In genomic region chr4:112775801-112776200, GRCh38 we compare ENCODE assay signal across 17 cellular contexts.
"Had no signal": no experiment of that assay in that cellular context is flagged by ENCODE, and none has a peak within 500 bp of the region (broad histone marks: within the 10 kb centered on the region; RNA-seq: fewer than 3 reads in every experiment).

No MANE protein-coding gene starts in this region.

- H3K27ac Mint-ChIP-seq: activated naive CD4-positive, alpha-beta T cell treated with anti-CD3 and anti-CD28 coated beads for 36 hours; activated naive CD8-positive, alpha-beta T cell treated with anti-CD3 and anti-CD28 coated beads, Interleukin-2, amount 50 U/mL, for 24 hours; activated T-helper 2 cell treated with anti-CD3 and anti-CD28 coated beads, Interferon-gamma antibody, Interleukin-2, Interleukin-4, amounts not matched to agents 10 μg/mL and 5 μg/mL and 100 μg/mL, durations not matched to agents 14 hours and 24 hours and 36 hours; immature natural killer cell; mesothelial cell of epicardium; neural progenitor cell; stimulated activated naive CD8-positive, alpha-beta T cell treated with anti-CD3 and anti-CD28 coated beads, Interleukin-15, Interleukin-2, amounts not matched to agents 100 ng/mL and 50 ng/mL, for 24 hours had no signal

- H3K4me2 ChIP-seq: neural progenitor cell had no signal

- ATAC-seq: activated CD4-positive, CD25-positive, alpha-beta regulatory T cell treated with anti-CD3 and anti-CD28 coated beads, Interleukin-2, amount 50 U/mL, for 24 hours; activated naive CD8-positive, alpha-beta T cell treated with anti-CD3 and anti-CD28 coated beads, Interleukin-2, amount 50 U/mL, for 24 hours; pancreas had no signal

- H3K4me1 Mint-ChIP-seq: activated naive CD8-positive, alpha-beta T cell treated with anti-CD3 and anti-CD28 coated beads, Interleukin-2, amount 50 U/mL, for 24 hours; immature natural killer cell; mesothelial cell of epicardium; neural progenitor cell had no signal

- H3K27ac ChIP-seq: neural progenitor cell, pancreas, sigmoid colon, spleen, suprapubic skin had no signal

- H3K27me3 ChIP-seq: neural progenitor cell, pancreas, sigmoid colon, spleen, suprapubic skin had no signal

- H3K27me3 Mint-ChIP-seq: activated naive CD8-positive, alpha-beta T cell treated with anti-CD3 and anti-CD28 coated beads, Interleukin-2, amount 50 U/mL, for 24 hours; stimulated activated naive CD8-positive, alpha-beta T cell treated with anti-CD3 and anti-CD28 coated beads, Interleukin-15, Interleukin-2, amounts not matched to agents 100 ng/mL and 50 ng/mL, for 24 hours had no signal

- H3K9me3 ChIP-seq: pancreas, sigmoid colon, spleen, suprapubic skin had no signal

- DNase-seq: activated CD4-positive, alpha-beta T cell treated with anti-CD3 and anti-CD28 coated beads, Interleukin-2, amount 50 U/mL, for 4 hours; activated naive CD4-positive, alpha-beta T cell treated with anti-CD3 and anti-CD28 coated beads for 36 hours; activated naive CD8-positive, alpha-beta T cell treated with anti-CD3 and anti-CD28 coated beads, Interleukin-2, amount 50 U/mL, for 24 hours; aorta; dermis blood vessel endothelial cell; foreskin melanocyte; immature natural killer cell; pancreas; sigmoid colon; spleen; trophoblast cell had no signal

- H3K36me3 Mint-ChIP-seq: immature natural killer cell, mesothelial cell of epicardium, neural progenitor cell had no signal

- H3K4me1 ChIP-seq: neural progenitor cell, pancreas, sigmoid colon, spleen, suprapubic skin had no signal

- H2AFZ ChIP-seq: neural progenitor cell had no signal

- H3K4me3 Mint-ChIP-seq: activated naive CD4-positive, alpha-beta T cell treated with anti-CD3 and anti-CD28 coated beads for 36 hours; activated naive CD8-positive, alpha-beta T cell treated with anti-CD3 and anti-CD28 coated beads, Interleukin-2, amount 50 U/mL, for 24 hours; immature natural killer cell; mesothelial cell of epicardium; neural progenitor cell; stimulated activated naive CD8-positive, alpha-beta T cell treated with anti-CD3 and anti-CD28 coated beads, Interleukin-15, Interleukin-2, amounts not matched to agents 100 ng/mL and 50 ng/mL, for 24 hours had no signal

- H3K9ac ChIP-seq: neural progenitor cell had no signal

- H3K9me3 Mint-ChIP-seq: activated naive CD4-positive, alpha-beta T cell treated with anti-CD3 and anti-CD28 coated beads for 36 hours; activated naive CD8-positive, alpha-beta T cell treated with anti-CD3 and anti-CD28 coated beads, Interleukin-2, amount 50 U/mL, for 24 hours; activated T-helper 2 cell treated with anti-CD3 and anti-CD28 coated beads, Interferon-gamma antibody, Interleukin-2, Interleukin-4, amounts not matched to agents 10 μg/mL and 5 μg/mL and 100 μg/mL, durations not matched to agents 14 hours and 24 hours and 36 hours; immature natural killer cell; neural progenitor cell; stimulated activated naive CD8-positive, alpha-beta T cell treated with anti-CD3 and anti-CD28 coated beads, Interleukin-15, Interleukin-2, amounts not matched to agents 100 ng/mL and 50 ng/mL, for 24 hours had no signal
